ENCODE assay signal across 8 cellular contexts in the genomic region with DNA sequence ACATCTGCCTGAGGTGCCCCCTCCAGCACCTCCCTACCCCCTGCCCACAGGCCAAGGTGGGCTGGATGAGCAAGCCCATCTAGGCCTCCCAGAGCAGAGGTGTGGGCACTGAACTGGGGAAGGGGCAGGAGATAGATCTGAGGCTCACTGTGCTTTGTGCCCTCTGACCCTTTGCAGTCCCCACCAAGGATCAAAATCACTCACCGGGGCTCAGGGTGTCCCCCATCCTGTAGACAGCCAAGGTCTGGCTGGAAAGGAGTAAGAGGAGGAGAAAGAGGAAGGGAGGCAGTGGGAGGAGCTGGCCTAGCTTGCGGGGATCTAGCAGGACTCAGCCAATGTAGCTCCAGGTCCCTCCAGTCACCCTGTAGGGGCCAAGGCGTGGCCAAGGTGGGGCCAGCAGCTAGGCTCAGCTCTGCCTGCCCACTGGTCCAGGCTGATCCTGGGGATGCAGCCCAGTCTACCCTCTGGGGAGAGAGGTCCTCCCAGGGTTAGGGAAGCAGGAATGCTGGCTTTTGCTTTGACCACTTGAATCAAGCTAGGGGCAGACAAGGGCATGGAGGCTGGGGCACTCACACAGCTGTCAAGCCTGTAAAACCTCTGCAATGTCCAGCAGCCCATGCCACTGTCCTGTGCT. TPM values are rescaled to one million over a fixed set of nuclear protein-coding genes. Genes with fewer than 3 reads are reported as not detected.
DNase-seq lines count a peak whose midpoint lies in the region; ATAC-seq and TF ChIP-seq lines count a peak whose summit lies in the region.

No MANE protein-coding gene starts in this region.

- TF ChIP-seq CTCF in WTC11 (IDR thresholded peaks at IDR 0.05): no peak

- peak overlapping the region; percentile 100 for H3K4me3 Mint-ChIP-seq in activated naive CD4-positive, alpha-beta T cell treated with anti-CD3 and anti-CD28 coated beads, Interleukin-2, amount 10 ng/mL, durations not matched to agents 7 days and 5 days
- H3K4me3 Mint-ChIP-seq in WTC11: peak overlapping the region; percentile 97
- peak overlapping the region; percentile 92 to 100 for H3K4me3 Mint-ChIP-seq in stimulated activated naive B cell treated with anti-CD40 and anti-IgM and Interleukin-4, amounts not matched to agents 10 μg/mL and 1 μg/mL and 100 μg/mL, for 72 hours

- CTCF ChIA-PET in activated naive CD4-positive, alpha-beta T cell treated with anti-CD3 and anti-CD28 coated beads, Interleukin-2, amount 10 ng/mL, durations not matched to agents 7 days and 5 days (lab: Charles Lee): interaction anchor here (1.1 to 1.6 kb wide), 2 partner anchors 14 to 74 kb away, joined by 5 to 7 read pairs; partner anchors contain the start of gene DPEP3
- CTCF ChIA-PET in WTC11 (lab: Charles Lee): interaction anchor here (0.6 to 3.2 kb wide), 13 partner anchors 15 to 445 kb away, joined by 3 to 25 read pairs (median 4); partner anchors contain the start of genes LCAT, NFATC3 and NRN1L

- no peak for DNase-seq in activated naive CD4-positive, alpha-beta T cell treated with anti-CD3 and anti-CD28 coated beads, Interleukin-2, amount 10 ng/mL, durations not matched to agents 7 days and 5 days
- no peak for DNase-seq in activated naive CD4-positive, alpha-beta T cell treated with anti-CD3 and anti-CD28 coated beads, Interleukin-2, amount 50 U/mL, for 16 hours
- DNase-seq in WTC11 (ENCODE audit: low spot score): peak; percentile 43
- peak; percentile 74 to 83 (median 80) for DNase-seq in right cardiac atrium
- no peak for DNase-seq in stimulated activated naive B cell treated with anti-CD40 and anti-IgM and Interleukin-4, amounts not matched to agents 10 μg/mL and 1 μg/mL and 100 μg/mL, for 72 hours
- no peak for DNase-seq in NCI-H2227 treated with DMSO at 0.1 percent for 48 hours (lab: John Stamatoyannopoulos, UW)
- no peak for DNase-seq in NCI-H510A treated with DMSO at 0.1 percent for 48 hours (lab: John Stamatoyannopoulos, UW)

- H3K4me3 ChIP-seq in right cardiac atrium (ENCODE audit: low read length): peak overlapping the region; percentile 73

- no peaks in the 10 kb centered on the region for H3K9me3 Mint-ChIP-seq in activated naive CD4-positive, alpha-beta T cell treated with anti-CD3 and anti-CD28 coated beads, Interleukin-2, amount 10 ng/mL, durations not matched to agents 7 days and 5 days
- H3K9me3 Mint-ChIP-seq in WTC11: no peaks in the 10 kb centered on the region
- no peaks in the 10 kb centered on the region for H3K9me3 Mint-ChIP-seq in stimulated activated naive B cell treated with anti-CD40 and anti-IgM and Interleukin-4, amounts not matched to agents 10 μg/mL and 1 μg/mL and 100 μg/mL, for 72 hours

- intact Hi-C loops in right cardiac atrium (cut with DNase I): no loop called here

- H3K9me3 ChIP-seq in right cardiac atrium (ENCODE audit: control insufficient read depth, low read length): no peaks in the 10 kb centered on the region

- peaks cover 34% of the 10 kb centered on the region for H3K4me1 ChIP-seq in right cardiac atrium (ENCODE audit: control insufficient read depth, insufficient read depth, low read length)

- peaks cover 35% of the 10 kb centered on the region for H3K4me1 Mint-ChIP-seq in activated naive CD4-positive, alpha-beta T cell treated with anti-CD3 and anti-CD28 coated beads, Interleukin-2, amount 10 ng/mL, durations not matched to agents 7 days and 5 days
- H3K4me1 Mint-ChIP-seq in WTC11: peaks cover 44% of the 10 kb centered on the region
- H3K4me1 Mint-ChIP-seq in stimulated activated naive B cell treated with anti-CD40 and anti-IgM and Interleukin-4, amounts not matched to agents 10 μg/mL and 1 μg/mL and 100 μg/mL, for 72 hours: peaks cover 33 to 51% of the 10 kb centered on the region in 2 donors

- H3K27ac ChIP-seq in right cardiac atrium (ENCODE audit: low read length): peak overlapping the region; percentile 83

- WGBS in right cardiac atrium: 41% methylated on average over 3 of the region's 3 CpGs

- H3K36me3 Mint-ChIP-seq in activated naive CD4-positive, alpha-beta T cell treated with anti-CD3 and anti-CD28 coated beads, Interleukin-2, amount 10 ng/mL, durations not matched to agents 7 days and 5 days: peaks cover 11% of the 10 kb centered on the region
- H3K36me3 Mint-ChIP-seq in WTC11: peaks cover 19% of the 10 kb centered on the region
- H3K36me3 Mint-ChIP-seq in stimulated activated naive B cell treated with anti-CD40 and anti-IgM and Interleukin-4, amounts not matched to agents 10 μg/mL and 1 μg/mL and 100 μg/mL, for 72 hours: peaks cover 17 to 28% of the 10 kb centered on the region in 2 donors

- H3K27me3 Mint-ChIP-seq in activated naive CD4-positive, alpha-beta T cell treated with anti-CD3 and anti-CD28 coated beads, Interleukin-2, amount 10 ng/mL, durations not matched to agents 7 days and 5 days: peaks cover 9% of the 10 kb centered on the region
- peaks cover 5% of the 10 kb centered on the region; the same call in 1 of the 2 replicates for H3K27me3 Mint-ChIP-seq in WTC11 (ENCODE audit: low read depth)
- H3K27me3 Mint-ChIP-seq in stimulated activated naive B cell treated with anti-CD40 and anti-IgM and Interleukin-4, amounts not matched to agents 10 μg/mL and 1 μg/mL and 100 μg/mL, for 72 hours: no peaks in the 10 kb centered on the region

- H3K27ac Mint-ChIP-seq in activated naive CD4-positive, alpha-beta T cell treated with anti-CD3 and anti-CD28 coated beads, Interleukin-2, amount 10 ng/mL, durations not matched to agents 7 days and 5 days: no peak overlapping the region
- H3K27ac Mint-ChIP-seq in WTC11: peak overlapping the region; percentile 91; the same call in 1 of the 2 replicates
- H3K27ac Mint-ChIP-seq in stimulated activated naive B cell treated with anti-CD40 and anti-IgM and Interleukin-4, amounts not matched to agents 10 μg/mL and 1 μg/mL and 100 μg/mL, for 72 hours: peak overlapping the region; percentile 42

- ATAC-seq in WTC11 (peak; percentile 33), right cardiac atrium (peak; percentile 8 to 20), HG03280 (IDR thresholded peaks at IDR 0.05; ENCODE audit: unreplicated experiment) (no peak)
- no peak for ATAC-seq in stimulated activated naive B cell treated with anti-CD40 and anti-IgM and Interleukin-4, amounts not matched to agents 10 μg/mL and 1 μg/mL and 100 μg/mL, for 72 hours (replicated peaks)

- POLR2A ChIA-PET in WTC11 (lab: Charles Lee): interaction anchor here (0.6 to 1.2 kb wide), 2 partner anchors 32 to 82 kb away, joined by 3 to 5 read pairs; no protein-coding TSS in a partner anchor

- H3K27me3 ChIP-seq in right cardiac atrium (ENCODE audit: control insufficient read depth, insufficient read depth): no peaks in the 10 kb centered on the region

TF ChIP-seq in WTC11, 78 proteins besides CTCF, POLR2A, EP300 and RAD21:
- TF ChIP-seq, protein P1, sequence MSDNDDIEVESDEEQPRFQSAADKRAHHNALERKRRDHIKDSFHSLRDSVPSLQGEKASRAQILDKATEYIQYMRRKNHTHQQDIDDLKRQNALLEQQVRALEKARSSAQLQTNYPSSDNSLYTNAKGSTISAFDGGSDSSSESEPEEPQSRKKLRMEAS (CRISPR knock-in tag; IDR thresholded peaks at IDR 0.05): peak; percentile 36; the same call in 1 of the 2 replicates
- no peak for TF ChIP-seq ZNF317 (CRISPR knock-in tag; IDR thresholded peaks at IDR 0.05; ENCODE audit: borderline replicate concordance, low read depth)
- peak; percentile 89 for TF ChIP-seq PRDM15 (CRISPR knock-in tag; IDR thresholded peaks at IDR 0.05)
TF ChIP-seq in WTC11: peak in this region for 2.

RNA-seq across cellular contexts. Expression of gene SLC12A4, which starts 1.8 kb away (rescaled TPM):
- 67.5 to 94.1 TPM (median 73.7 TPM) in 3 replicates for total RNA-seq in WTC11 (2021)
- 100 to 1,000 TPM in 1 of 4 donors, 10 to 100 TPM in 3; 64.6 to 114 (median 66.8) TPM for total RNA-seq in right cardiac atrium
- polyA plus RNA-seq in right cardiac atrium: 49.3 TPM

RNA-seq across cellular contexts. Expression of gene DPEP3, which starts 13.6 kb away (rescaled TPM):
- total RNA-seq in WTC11 (2021) (1.6 to 2.7 TPM (median 2.5 TPM) in 3 replicates), right cardiac atrium (not detected)
- polyA plus RNA-seq in right cardiac atrium: not detected

RNA-seq across cellular contexts. Expression of gene LCAT, which starts 22.7 kb away (rescaled TPM):
- total RNA-seq in WTC11 (2021) (23.3 to 38.3 TPM (median 25.8 TPM) in 3 replicates), right cardiac atrium (10 to 100 TPM; 15.0 to 27.0 (median 16.1) TPM)
- polyA plus RNA-seq in right cardiac atrium: 17.4 TPM

RNA-seq across cellular contexts. Expression of gene PSMB10, which starts 30.0 kb away (rescaled TPM):
- total RNA-seq in WTC11 (2021): 34.8 to 40.9 TPM (median 35.3 TPM) in 3 replicates
- total RNA-seq in right cardiac atrium: 10 to 100 TPM; 49.1 to 64.0 (median 58.5) TPM
- polyA plus RNA-seq in right cardiac atrium: 92.8 TPM

RNA-seq across cellular contexts. Expression of gene DPEP2, which starts 32.6 kb away (rescaled TPM):
- total RNA-seq in WTC11 (2021) (0.13 to 0.25 TPM in 2 of 3 replicates, not detected in the other), right cardiac atrium (1 to 10 TPM; 1.2 to 2.7 (median 1.8) TPM)
- 1.5 TPM for polyA plus RNA-seq in right cardiac atrium

Comparison
In these comparisons a context has a peak if more than half of its experiments do, and no peak if none do; other contexts are left out.
1. DNase-seq: peak in WTC11 (single experiment) and right cardiac atrium (3 of 3); none in activated naive CD4-positive, alpha-beta T cell treated with anti-CD3 and anti-CD28 coated beads, Interleukin-2, amount 10 ng/mL, durations not matched to agents 7 days and 5 days (single experiment), activated naive CD4-positive, alpha-beta T cell treated with anti-CD3 and anti-CD28 coated beads, Interleukin-2, amount 50 U/mL, for 16 hours (single experiment), stimulated activated naive B cell treated with anti-CD40 and anti-IgM and Interleukin-4, amounts not matched to agents 10 μg/mL and 1 μg/mL and 100 μg/mL, for 72 hours (single experiment), NCI-H2227 treated with DMSO at 0.1 percent for 48 hours (single experiment) and NCI-H510A treated with DMSO at 0.1 percent for 48 hours (single experiment).
2. ATAC-seq: peak in WTC11 (single experiment) and right cardiac atrium (2 of 2); none in stimulated activated naive B cell treated with anti-CD40 and anti-IgM and Interleukin-4, amounts not matched to agents 10 μg/mL and 1 μg/mL and 100 μg/mL, for 72 hours (0 of 2) and HG03280 (single experiment).
3. Peak in every context shown above with its lines, with median percentiles within 50 percentile points of each other: H3K4me3 Mint-ChIP-seq.